ENCODE assay signal across 25 cellular contexts in the genomic region with DNA sequence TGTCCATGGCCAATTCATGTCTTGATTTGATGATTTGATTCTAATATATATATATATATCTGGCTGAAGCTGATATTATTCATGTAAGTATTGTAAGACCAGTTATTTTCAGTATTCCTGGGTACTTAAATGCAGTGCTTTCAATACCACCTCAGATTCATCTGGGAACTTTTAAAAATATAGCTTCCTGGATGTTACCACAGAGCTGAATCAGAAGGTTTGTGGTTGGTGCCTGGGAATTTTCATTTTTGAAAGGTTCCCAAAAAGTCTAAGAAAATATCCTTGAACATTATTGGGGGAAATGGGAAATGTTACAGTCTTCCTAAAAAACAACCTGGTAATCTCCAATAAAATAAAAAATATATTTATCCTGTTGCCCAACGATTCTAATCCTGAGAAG. TPM values are rescaled to one million over a fixed set of nuclear protein-coding genes. Genes with fewer than 3 reads are reported as not detected.
A peak's percentile ranks its signal among the peaks of the same experiment; 100 is the strongest.
DNase-seq lines count a peak whose midpoint lies in the region; TF ChIP-seq lines count a peak whose summit lies in the region.
"Had no signal": no experiment of that assay in that cellular context is flagged by ENCODE, and none has a peak within 500 bp of the region (broad histone marks: within the 10 kb centered on the region; RNA-seq: fewer than 3 reads in every experiment).

No MANE protein-coding gene starts in this region.

- H3K9me3 ChIP-seq in esophagus muscularis mucosa: no peaks in the 10 kb centered on the region
- H3K9me3 ChIP-seq: breast epithelium, HAP-1, psoas muscle, tibial nerve had no signal

- TF ChIP-seq CTCF in fibroblast of villous mesenchyme (IDR thresholded peaks at IDR 0.05; ENCODE audit: insufficient read depth, low read depth, low read length) (no peak), esophagus muscularis mucosa (IDR thresholded peaks at IDR 0.05) (no peak)

- H3K36me3 ChIP-seq in esophagus muscularis mucosa: peaks cover 10 to 64% (median 30%) of the 10 kb centered on the region in 4 donors
- H3K36me3 ChIP-seq: breast epithelium had no signal

- H3K4me3 ChIP-seq in fibroblast of villous mesenchyme (ENCODE audit: low read depth, low read length) (no peak overlapping the region), esophagus muscularis mucosa (no peak overlapping the region)
- H3K4me3 ChIP-seq: breast epithelium, HAP-1, psoas muscle, tibial nerve had no signal

- 86% methylated on average over 1 of the region's 1 CpG for WGBS in esophagus muscularis mucosa

- H3K27me3 ChIP-seq in esophagus muscularis mucosa: no peaks in the 10 kb centered on the region
- H3K27me3 ChIP-seq: breast epithelium, tibial nerve had no signal

- TF ChIP-seq POLR2A in esophagus muscularis mucosa (IDR thresholded peaks at IDR 0.05; ENCODE audit: low read depth): no peak

- H3K27ac ChIP-seq in esophagus muscularis mucosa (replicated peaks in 1 of 4): no peak overlapping the region
- H3K27ac ChIP-seq: breast epithelium, HL-60, psoas muscle, tibial nerve had no signal

- no peak for TF ChIP-seq EP300 in esophagus muscularis mucosa (IDR thresholded peaks at IDR 0.05)

- intact Hi-C loops in esophagus muscularis mucosa (cut with DNase I): no loop called here

- DNase-seq in GM04503 (ENCODE audit: low read depth) (peak; percentile 30), M059J (ENCODE audit: low read depth) (peak; percentile 31), fibroblast of villous mesenchyme (ENCODE audit: low read depth) (peak; percentile 43), stromal cell of bone marrow (ENCODE audit: low read depth) (peak; percentile 57), ecto neural progenitor cell (ENCODE audit: low spot score) (no peak), esophagus muscularis mucosa (ENCODE audit: extremely low spot score) (no peak)
- no peak for DNase-seq in central memory CD4-positive, alpha-beta T cell
- DNase-seq: activated CD4-positive, alpha-beta T cell treated with anti-CD3 and anti-CD28 coated beads for 36 hours; activated CD8-positive, alpha-beta memory T cell treated with anti-CD3 and anti-CD28 coated beads, Interleukin-2, amount 50 U/mL, for 48 hours; activated CD8-positive, alpha-beta T cell treated with anti-CD3 and anti-CD28 coated beads for 36 hours; activated naive CD4-positive, alpha-beta T cell treated with anti-CD3 and anti-CD28 coated beads for 36 hours; CD4-positive, CD25-positive, alpha-beta regulatory T cell; glutamatergic neuron; kidney; midbrain; naive thymus-derived CD8-positive, alpha-beta T cell; NCI-H446 treated with DMSO at 0.1 percent for 48 hours; NCI-H774; psoas muscle; SHP77 treated with DMSO at 0.1 percent for 48 hours; stimulated activated CD4-positive, alpha-beta T cell treated with anti-CD3 and anti-CD28 coated beads, Interleukin-4, amount 100 ng/mL, for 24 hours had no signal

- H3K4me1 ChIP-seq in esophagus muscularis mucosa: no peaks in the 10 kb centered on the region
- H3K4me1 ChIP-seq: breast epithelium, HAP-1, psoas muscle had no signal

RNA-seq across cellular contexts. Expression of a gene that starts 10.7 kb away (rescaled TPM):
- 8.3 and 16.9 TPM in 2 replicates for total RNA-seq in M059J (2014; rRNA removed; shearing (Covaris generic))
- total RNA-seq in fibroblast of villous mesenchyme: 23.2 and 27.2 TPM in 2 replicates
- total RNA-seq in esophagus muscularis mucosa: 100 to 1,000 TPM in 1 of 4 donors, 10 to 100 TPM in 3; 67.1 to 106 (median 71.6) TPM

Comparison
In these comparisons a context has a peak if more than half of its experiments do, and no peak if none do; other contexts are left out.
1. DNase-seq: peak in GM04503 (single experiment), M059J (single experiment), fibroblast of villous mesenchyme (single experiment) and stromal cell of bone marrow (single experiment); none in ecto neural progenitor cell (single experiment), central memory CD4-positive, alpha-beta T cell (single experiment) and esophagus muscularis mucosa (single experiment).